Comparison of ENCODE assay signal across 7 cellular contexts in genomic region chr11:34926101-34926830, GRCh38. TPM values are rescaled to one million over a fixed set of nuclear protein-coding genes. Genes with fewer than 3 reads are reported as not detected.
DNase-seq lines count a peak whose midpoint lies in the region; ATAC-seq, FAIRE-seq and TF ChIP-seq lines count a peak whose summit lies in the region.

No MANE protein-coding gene starts in this region.

- TF ChIP-seq CTCF in IMR-90 (conservative IDR thresholded peaks at IDR 0.05; ENCODE audit: low read depth, low read length), result peak; percentile 83
- peak; percentile 64 to 96 (median 80) for TF ChIP-seq CTCF in dorsolateral prefrontal cortex (IDR thresholded peaks at IDR 0.05 in 54 of 56, conservative IDR thresholded peaks at IDR 0.05 in 2 of 56; ENCODE audit: low read depth in 1 of 56, partially characterized antibody in 56 of 56)

- H3K9me3 ChIP-seq in IMR-90 (ENCODE audit: control insufficient read depth, insufficient read depth, low read length), result no peaks in the 10 kb centered on the region

- DNase-seq in ELR (ENCODE audit: low read depth) (peak; percentile 74), IMR-90 (peak; percentile 62), RCC 7860 (ENCODE audit: low spot score) (peak; percentile 43), dorsolateral prefrontal cortex (no peak), midbrain (lab: John Stamatoyannopoulos, UW) (peak; percentile 51)

- dilution Hi-C loops in IMR-90 (cut with HindIII; ENCODE audit: low sequenced_read_pairs, unreplicated experiment), result no loop called here

- POLR2A ChIA-PET in IMR-90 (lab: Charles Lee; ENCODE audit: unreplicated experiment), result interaction anchor here (1.0 to 1.1 kb wide), 3 partner anchors 10 to 219 kb away, joined by 3 to 4 read pairs (median 4); partner anchors contain the start of genes APIP, CD44 and PDHX

- peak; percentile 89 for TF ChIP-seq RAD21 in IMR-90 (IDR thresholded peaks at IDR 0.05; ENCODE audit: low read length)

- no peaks in the 10 kb centered on the region for H3K36me3 ChIP-seq in IMR-90 (ENCODE audit: control insufficient read depth, insufficient read depth, low read length)

- H3K4me2 ChIP-seq in IMR-90 (ENCODE audit: low read depth, low read length), result peak overlapping the region; percentile 72

- no peak overlapping the region for H2BK15ac ChIP-seq in IMR-90 (ENCODE audit: low read depth, low read length)

- H3K14ac ChIP-seq in IMR-90 (replicated peaks; ENCODE audit: low read depth, low read length), result no peak overlapping the region

- no peak overlapping the region for H4K91ac ChIP-seq in IMR-90 (ENCODE audit: insufficient read depth, low read depth, low read length)

- WGBS in IMR-90 (ENCODE audit: extremely low coverage in 2 of 2, insufficient read length in 1 of 2), 2 experiments, result no CpG with 5 or more reads among the region's 2 CpGs

- FAIRE-seq in RCC 7860 (lab: Jason Lieb, UNC), result peak; percentile 82

- H3K79me1 ChIP-seq in IMR-90 (ENCODE audit: low read depth in 1 of 2, low read length in 2 of 2), result peaks cover 16 to 55% of the 10 kb centered on the region in 2 experiments

- H2BK120ac ChIP-seq in IMR-90 (ENCODE audit: low read depth, low read length), result peak overlapping the region; percentile 41

- no peak overlapping the region for H2AK5ac ChIP-seq in IMR-90 (ENCODE audit: low read depth, low read length)

- no peaks in the 10 kb centered on the region for H3K27me3 ChIP-seq in IMR-90 (ENCODE audit: control insufficient read depth, insufficient read depth, low read length)
- no peaks in the 10 kb centered on the region for H3K27me3 ChIP-seq in dorsolateral prefrontal cortex

- no peak for TF ChIP-seq POLR2A in IMR-90 (IDR thresholded peaks at IDR 0.05; ENCODE audit: low read depth, low read length)

- H4K8ac ChIP-seq in IMR-90 (ENCODE audit: low read depth in 2 of 2, low read length in 2 of 2), result peak overlapping the region in 1 of 2 experiments; percentile 22; a peak in 1 of 4 replicates

- H2AFZ ChIP-seq in IMR-90 (replicated peaks; ENCODE audit: low read length, poor library complexity), result no peak overlapping the region

- peaks cover 14% of the 10 kb centered on the region for H3K4me1 ChIP-seq in IMR-90 (ENCODE audit: control insufficient read depth, insufficient read depth, low read length)

- H3K23ac ChIP-seq in IMR-90 (ENCODE audit: low read depth, low read length), result no peak overlapping the region

- CTCF ChIA-PET in IMR-90 (lab: Yijun Ruan, JAX), result interaction anchor here (0.6 to 1.5 kb wide), 16 partner anchors 8 to 466 kb away, joined by 3 to 7 read pairs (median 3); no protein-coding TSS in a partner anchor

- H3K56ac ChIP-seq in IMR-90 (ENCODE audit: extremely low read depth, insufficient read depth, low read length), result no peak overlapping the region

- no peak overlapping the region for H3K4me3 ChIP-seq in IMR-90 (ENCODE audit: insufficient read depth, low read depth, low read length)
- no peak overlapping the region for H3K4me3 ChIP-seq in dorsolateral prefrontal cortex

- H3K9me1 ChIP-seq in IMR-90 (ENCODE audit: insufficient read depth, low read length), result no peaks in the 10 kb centered on the region

- H3K18ac ChIP-seq in IMR-90 (ENCODE audit: low read depth, low read length), result no peak overlapping the region

- no peak overlapping the region for H2AK9ac ChIP-seq in IMR-90 (replicated peaks; ENCODE audit: low read depth, low read length, poor library complexity)

- no TSS peak for BruUV-seq in IMR-90 (replicated peaks; lab: Mats Ljungman, UMichigan)

- peak overlapping the region; percentile 29 for H3K4ac ChIP-seq in IMR-90 (ENCODE audit: low read depth, low read length)

- peak overlapping the region; percentile 88 for H2BK5ac ChIP-seq in IMR-90 (ENCODE audit: low read depth, low read length, poor library complexity, severe bottlenecking)

- no peaks in the 10 kb centered on the region; the same call in 1 of the 2 replicates for H4K20me1 ChIP-seq in IMR-90 (ENCODE audit: insufficient read depth, low read length)

- intact Hi-C loops in IMR-90 (cut with micrococcal nuclease), result loop anchor here (1.0 to 10.0 kb wide), 9 partner anchors 51 to 559 kb away; partner anchors contain the start of gene CD44
- intact Hi-C loops in dorsolateral prefrontal cortex (cut with DNase I), result loop anchor here (2.0 to 10.0 kb wide), 5 partner anchors 311 to 561 kb away; no protein-coding TSS in a partner anchor

- in situ Hi-C loops in IMR-90 (cut with MboI; ENCODE audit: low sequenced_read_pairs), result no loop called here

- peak; percentile 66 for ATAC-seq in IMR-90 (ENCODE audit: low read depth)
- no peak for ATAC-seq in GM21825 (IDR thresholded peaks at IDR 0.05; ENCODE audit: unreplicated experiment)
- no peak for ATAC-seq in GM21526 (IDR thresholded peaks at IDR 0.05; ENCODE audit: low FRiP score, unreplicated experiment)

- peak overlapping the region; percentile 16; the same call in 1 of the 2 replicates for H3K9ac ChIP-seq in IMR-90 (ENCODE audit: low read depth, low read length)

- H3K27ac ChIP-seq in IMR-90 (ENCODE audit: insufficient read depth, low read length) (peak overlapping the region; percentile 50), dorsolateral prefrontal cortex (no peak overlapping the region)

- H2BK20ac ChIP-seq in IMR-90 (ENCODE audit: low read depth, low read length), result peak overlapping the region; percentile 21; the same call in 1 of the 2 replicates

- H4K5ac ChIP-seq in IMR-90 (ENCODE audit: low read depth, low read length), result no peak overlapping the region

TF ChIP-seq in IMR-90, 13 proteins besides CTCF, POLR2A, EP300 and RAD21:
- TF ChIP-seq RCOR1 (IDR thresholded peaks at IDR 0.05; ENCODE audit: insufficient replicate concordance, low read length), result no peak
- TF ChIP-seq SMC3 (IDR thresholded peaks at IDR 0.05; ENCODE audit: low read depth, low read length), result peak; percentile 84

RNA-seq across cellular contexts. Expression of gene PDHX, which starts 9.8 kb away (rescaled TPM):
- 26.7 and 37.2 TPM in 2 replicates for total RNA-seq in IMR-90 (2012; rRNA removed)
- 18.6 and 19.8 TPM in 2 replicates for polyA plus RNA-seq in IMR-90 (2012; rRNA removed)
- polyA plus RNA-seq in IMR-90 (2012; cell fraction: cytosol; rRNA removed), result 6.4 and 6.9 TPM in 2 replicates
- polyA plus RNA-seq in IMR-90 (2012; cell fraction: nucleus; rRNA removed; ENCODE audit: low replicate concordance), result 5.5 and 20.4 TPM in 2 replicates
- total RNA-seq in dorsolateral prefrontal cortex, result 100 to 1,000 TPM in 1 of 120 experiments, 10 to 100 TPM in 119; 36.8 to 111 (median 73.7) TPM

RNA-seq across cellular contexts. Expression of gene APIP, which starts 10.1 kb away (rescaled TPM):
- total RNA-seq in IMR-90 (2012; rRNA removed) (9.9 and 23.1 TPM in 2 replicates), dorsolateral prefrontal cortex (10 to 100 TPM; 11.1 to 52.7 (median 26.0) TPM)
- 13.9 and 16.6 TPM in 2 replicates for polyA plus RNA-seq in IMR-90 (2012; rRNA removed)
- 3.9 and 4.0 TPM in 2 replicates for polyA plus RNA-seq in IMR-90 (2012; cell fraction: cytosol; rRNA removed)
- 1.5 and 13.2 TPM in 2 replicates for polyA plus RNA-seq in IMR-90 (2012; cell fraction: nucleus; rRNA removed; ENCODE audit: low replicate concordance)

Comparison
In these comparisons a context has a peak if more than half of its experiments do, and no peak if none do; other contexts are left out.
1. DNase-seq: peak in ELR (single experiment), IMR-90 (single experiment), RCC 7860 (single experiment) and midbrain (single experiment); none in dorsolateral prefrontal cortex (0 of 10).